8 cellular contexts compared by ENCODE assay signal in the genomic region with DNA sequence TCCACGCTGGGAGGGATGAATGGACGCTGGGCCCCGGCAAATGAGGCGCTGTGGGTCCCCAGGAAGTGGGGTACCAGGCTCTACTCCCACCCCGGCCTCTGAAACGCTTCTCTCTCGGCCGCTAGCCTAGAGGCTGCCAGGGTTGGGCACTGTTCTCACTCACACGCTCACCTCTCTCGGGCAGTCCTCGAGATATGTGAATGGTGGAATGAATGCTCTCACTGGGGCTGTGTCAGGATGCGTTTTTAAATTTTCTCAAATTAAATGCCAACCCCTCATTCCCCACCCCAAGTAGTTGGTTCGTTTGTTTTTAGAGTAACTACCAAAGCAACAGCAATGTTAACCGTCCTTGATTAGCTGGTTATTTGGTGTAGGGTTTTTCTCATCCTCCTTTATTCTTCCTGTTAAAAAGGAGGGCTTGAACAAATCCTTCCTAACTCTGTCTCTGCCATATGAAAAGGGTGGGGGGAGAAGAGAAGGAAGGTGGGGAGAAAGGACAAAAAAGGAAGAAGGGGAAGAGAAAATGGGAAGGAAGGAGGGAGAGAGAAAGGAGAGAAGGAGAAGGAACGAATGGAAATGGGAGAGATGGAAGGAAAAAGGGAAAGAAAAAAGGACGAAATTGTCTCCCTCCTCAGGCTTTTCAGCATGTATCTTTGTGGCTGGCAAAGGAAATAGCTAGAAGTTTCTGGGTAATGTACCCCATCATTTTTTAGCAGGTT. TPM values are rescaled to one million over a fixed set of nuclear protein-coding genes. Genes with fewer than 3 reads are reported as not detected.
DNase-seq lines count a peak whose midpoint lies in the region; FAIRE-seq and TF ChIP-seq lines count a peak whose summit lies in the region.

No MANE protein-coding gene starts in this region.

- H3K23ac ChIP-seq in H1 (ENCODE audit: insufficient read length), result no peak overlapping the region

- H3K4me1 Mint-ChIP-seq in activated naive CD4-positive, alpha-beta T cell treated with anti-CD3 and anti-CD28 coated beads for 36 hours (ENCODE audit: low read depth), result peaks cover 41% of the 10 kb centered on the region
- H3K4me1 Mint-ChIP-seq in IgD-negative memory B cell (peaks cover 42 to 49% (median 44%) of the 10 kb centered on the region in 3 donors), progenitor cell of endocrine pancreas (ENCODE audit: low read depth) (peaks cover 24% of the 10 kb centered on the region)

- no peak overlapping the region for H3K56ac ChIP-seq in H1 (replicated peaks; ENCODE audit: insufficient read length, low read depth, low read length)

- H3K27ac Mint-ChIP-seq in activated naive CD4-positive, alpha-beta T cell treated with anti-CD3 and anti-CD28 coated beads for 36 hours, result no peak overlapping the region
- H3K27ac Mint-ChIP-seq in IgD-negative memory B cell (peak overlapping the region; percentile 98 to 100 (median 98)), progenitor cell of endocrine pancreas (no peak overlapping the region)

- peaks cover 14 to 20% of the 10 kb centered on the region in 2 experiments for H4K20me1 ChIP-seq in H1 (replicated peaks in 1 of 2; ENCODE audit: control insufficient read depth in 1 of 2, insufficient read depth in 2 of 2, low read length in 2 of 2)

- peaks cover 80 to 91% (median 87%) of the 10 kb centered on the region in 4 experiments for H3K27me3 ChIP-seq in H1 (replicated peaks in 1 of 4; ENCODE audit: control insufficient read depth in 3 of 4, extremely low read depth in 1 of 4, insufficient read depth in 3 of 4, low read length in 3 of 4)

- peaks cover 9 to 36% (median 29%) of the 10 kb centered on the region in 4 experiments for H3K4me1 ChIP-seq in H1 (replicated peaks in 1 of 4; ENCODE audit: control insufficient read depth in 3 of 4, insufficient read depth in 4 of 4, low read length in 3 of 4)

- no peaks in the 10 kb centered on the region for H3K36me3 Mint-ChIP-seq in activated naive CD4-positive, alpha-beta T cell treated with anti-CD3 and anti-CD28 coated beads for 36 hours (ENCODE audit: low read depth)
- H3K36me3 Mint-ChIP-seq in IgD-negative memory B cell, result peaks cover 2% of the 10 kb centered on the region
- H3K36me3 Mint-ChIP-seq in progenitor cell of endocrine pancreas (ENCODE audit: insufficient read depth), result no peaks in the 10 kb centered on the region

- intact Hi-C loops in activated naive CD4-positive, alpha-beta T cell treated with anti-CD3 and anti-CD28 coated beads for 36 hours (cut with micrococcal nuclease), result loop anchor here (1.0 to 10.0 kb wide), 8 partner anchors 19 to 666 kb away; no protein-coding TSS in a partner anchor

- H3K4me3 ChIP-seq in H1 (ENCODE audit: extremely low read depth in 1 of 4, insufficient read depth in 2 of 4, low read depth in 3 of 4, low read length in 4 of 4), result peak overlapping the region; percentile 28 to 60 (median 54); a peak in 7 of 8 replicates

- POLR2A ChIA-PET in H1 (lab: Charles Lee; ENCODE audit: partially characterized antibody), result no interaction called here

- CTCF ChIA-PET in activated naive CD4-positive, alpha-beta T cell treated with anti-CD3 and anti-CD28 coated beads for 36 hours (lab: Charles Lee), result interaction anchor here (3.2 kb wide), 1 partner anchor 405 kb away, joined by 16 read pairs; no protein-coding TSS in a partner anchor
- CTCF ChIA-PET in H1 (lab: Charles Lee; ENCODE audit: partially characterized antibody), result interaction anchor here (1.6 to 3.2 kb wide), 4 partner anchors 32 to 926 kb away, joined by 4 to 22 read pairs (median 4); no protein-coding TSS in a partner anchor

- no peak overlapping the region for H2BK12ac ChIP-seq in H1 (ENCODE audit: low read depth, low read length)

- H3K36me3 ChIP-seq in H1 (ENCODE audit: control insufficient read depth in 2 of 4, insufficient read depth in 4 of 4, low read length in 3 of 4), result no peaks in the 10 kb centered on the region; a peak in 1 of 8 replicates

- peak overlapping the region; percentile 68; the same call in 1 of the 2 replicates for H4K8ac ChIP-seq in H1 (ENCODE audit: extremely low read depth, insufficient read depth, low read length)

- TF ChIP-seq CTCF in H1 (IDR thresholded peaks at IDR 0.05; ENCODE audit: control extremely low read depth in 1 of 3, insufficient read depth in 1 of 3, low read depth in 1 of 3, low read length in 3 of 3), result no peak
- no peak for TF ChIP-seq CTCF in progenitor cell of endocrine pancreas (IDR thresholded peaks at IDR 0.05; ENCODE audit: unreplicated experiment)

- H4K91ac ChIP-seq in H1 (replicated peaks; ENCODE audit: insufficient read length, low read length), result no peak overlapping the region

- TF ChIP-seq EP300 in H1 (IDR thresholded peaks at IDR 0.05; ENCODE audit: borderline replicate concordance in 1 of 2, low read depth in 2 of 2, low read length in 2 of 2), result no peak

- H3K18ac ChIP-seq in H1 (ENCODE audit: extremely low read depth, low read length), result no peak overlapping the region

- no peak overlapping the region for H3K9ac ChIP-seq in H1 (replicated peaks in 1 of 4; ENCODE audit: extremely low read depth in 1 of 4, low read depth in 3 of 4, low read length in 3 of 4)

- peak overlapping the region; percentile 85 for H3K4me3 Mint-ChIP-seq in activated naive CD4-positive, alpha-beta T cell treated with anti-CD3 and anti-CD28 coated beads for 36 hours
- H3K4me3 Mint-ChIP-seq in IgD-negative memory B cell (peak overlapping the region; percentile 60 to 100 (median 100)), progenitor cell of endocrine pancreas (ENCODE audit: low read depth) (peak overlapping the region; percentile 72)

- no peak overlapping the region for H2AK5ac ChIP-seq in H1 (ENCODE audit: low read depth, low read length)

- H3K79me1 ChIP-seq in H1 (ENCODE audit: low read depth, low read length), result no peaks in the 10 kb centered on the region

- H2BK20ac ChIP-seq in H1 (ENCODE audit: low read length), result no peak overlapping the region

- H3K79me2 ChIP-seq in H1 (ENCODE audit: control insufficient read depth in 1 of 2, insufficient read depth in 2 of 2, low read length in 2 of 2), result no peaks in the 10 kb centered on the region

- TF ChIP-seq POLR2A in H1 (IDR thresholded peaks at IDR 0.05; ENCODE audit: control extremely low read depth in 1 of 2, low read depth in 2 of 2, low read length in 2 of 2), result no peak

- no peak overlapping the region for H3K14ac ChIP-seq in H1 (ENCODE audit: insufficient read length)

- no peak for TF ChIP-seq RAD21 in H1 (IDR thresholded peaks at IDR 0.05 in 1 of 2, conservative IDR thresholded peaks at IDR 0.05 in 1 of 2; ENCODE audit: low read depth in 2 of 2, low read length in 2 of 2)

- peak overlapping the region; percentile 90 to 93 for H3K4me2 ChIP-seq in H1 (ENCODE audit: insufficient read depth in 1 of 2, low read depth in 2 of 2, low read length in 2 of 2)

- no peak overlapping the region for H2BK15ac ChIP-seq in H1 (ENCODE audit: low read length)

- no peak for FAIRE-seq in H1 (lab: Jason Lieb, UNC)

- WGBS in H1 (ENCODE audit: extremely low coverage in 1 of 2, insufficient coverage in 1 of 2, insufficient read length in 1 of 2, insufficient replicate concordance in 2 of 2, low coverage in 1 of 2, low lambda C conversion rate in 2 of 2, missing lambda C conversion rate in 1 of 2), 2 experiments, result 10 to 100% methylated on average over 1 to 14 of the region's 16 CpGs

- no peak overlapping the region for H2AFZ ChIP-seq in H1 (ENCODE audit: low read length)

- H3K9me3 ChIP-seq in H1 (ENCODE audit: insufficient read depth in 2 of 2, low read depth in 1 of 2, low read length in 1 of 2), result no peaks in the 10 kb centered on the region

- no peak overlapping the region for H2BK5ac ChIP-seq in H1 (ENCODE audit: low read depth, low read length)

- no peak overlapping the region for H3K4ac ChIP-seq in H1 (replicated peaks; ENCODE audit: insufficient read length, low read depth, low read length)

- no peak overlapping the region for H2BK120ac ChIP-seq in H1 (replicated peaks; ENCODE audit: low read depth, low read length)

- no peak overlapping the region for H3K27ac ChIP-seq in H1 (ENCODE audit: low read depth, low read length)

- H3K27me3 Mint-ChIP-seq in activated naive CD4-positive, alpha-beta T cell treated with anti-CD3 and anti-CD28 coated beads for 36 hours (ENCODE audit: low read depth), result peaks cover 63% of the 10 kb centered on the region
- H3K27me3 Mint-ChIP-seq in IgD-negative memory B cell, result peaks cover 2% of the 10 kb centered on the region
- peaks cover 100% of the 10 kb centered on the region for H3K27me3 Mint-ChIP-seq in progenitor cell of endocrine pancreas

- no peak overlapping the region for H4K5ac ChIP-seq in H1 (ENCODE audit: insufficient read length, low read depth, low read length)

- DNase-seq in activated naive CD4-positive, alpha-beta T cell treated with anti-CD3 and anti-CD28 coated beads for 36 hours, result no peak
- DNase-seq in activated naive CD4-positive, alpha-beta T cell (lab: John Stamatoyannopoulos, UW), result no peak
- DNase-seq in H1 (ENCODE audit: low read depth in 1 of 2, low spot score in 2 of 2) (no peak), progenitor cell of endocrine pancreas (ENCODE audit: low spot score, unreplicated experiment) (no peak), NCI-H345 treated with DMSO at 0.1 percent for 48 hours (lab: John Stamatoyannopoulos, UW; ENCODE audit: unreplicated experiment) (no peak)
- no peak for DNase-seq in stimulated activated CD4-positive, alpha-beta T cell treated with anti-CD3 and anti-CD28 coated beads, Interleukin-4, amount 100 ng/mL, for 24 hours
- no peak for DNase-seq in stimulated activated CD8-positive, alpha-beta memory T cell treated with anti-CD3 and anti-CD28 coated beads, Interleukin-4, amount 100 ng/mL, for 48 hours

- H3K23me2 ChIP-seq in H1 (ENCODE audit: low read depth, low read length), result peaks cover 24% of the 10 kb centered on the region

- H3K9me3 Mint-ChIP-seq in activated naive CD4-positive, alpha-beta T cell treated with anti-CD3 and anti-CD28 coated beads for 36 hours, result no peaks in the 10 kb centered on the region
- H3K9me3 Mint-ChIP-seq in IgD-negative memory B cell (no peaks in the 10 kb centered on the region), progenitor cell of endocrine pancreas (ENCODE audit: low read depth) (no peaks in the 10 kb centered on the region)

TF ChIP-seq in H1, 55 proteins besides CTCF, POLR2A, EP300 and RAD21 (continues in another document):
- peak; percentile 76 for TF ChIP-seq EZH2 (IDR thresholded peaks at IDR 0.05; ENCODE audit: low read depth, low read length, severe bottlenecking)

RNA-seq across cellular contexts. Expression of gene EBF1, which starts 1.4 kb away (rescaled TPM):
- under 1 TPM in 1 of 2 experiments, not detected in 1; 0.20 TPM for total RNA-seq in activated naive CD4-positive, alpha-beta T cell treated with anti-CD3 and anti-CD28 coated beads for 36 hours
- polyA plus RNA-seq in IgD-negative memory B cell, result 47.0 TPM
- total RNA-seq in H1 (2021; fragmentation: NEBNext Ultra II Directional; extraction: Animal tissue kit (Norgen Biotek cat#: 25700)), result 0.10 and 0.15 TPM in 2 replicates
- polyA plus RNA-seq in H1 (2011; rRNA removed), result 0.12 and 0.16 TPM in 2 replicates
- 0.03 TPM for polyA plus RNA-seq in H1 (2011; cell fraction: cytosol; rRNA removed)
- polyA plus RNA-seq in H1 (2011; cell fraction: nucleus; rRNA removed), result 0.14 TPM
- 0.04 to 0.23 TPM (median 0.16 TPM) in 4 replicates for polyA plus RNA-seq in H1 (2012, experiment 1 of 2)
- not detected for polyA plus RNA-seq in H1 (2012, experiment 2 of 2)
- 0.14 TPM for polyA plus RNA-seq in H1 (2013, experiment 1 of 2)
- 0.06 TPM for polyA plus RNA-seq in H1 (2013, experiment 2 of 2)
- not detected in 2 replicates for polyA minus RNA-seq in H1 (2011; rRNA and poly(A)+ RNA removed)
- polyA minus RNA-seq in H1 (2011; cell fraction: cytosol; rRNA and poly(A)+ RNA removed), result not detected
- 0.20 TPM for polyA minus RNA-seq in H1 (2011; cell fraction: nucleus; rRNA and poly(A)+ RNA removed)
- total RNA-seq in progenitor cell of endocrine pancreas, result 0.38 and 0.67 TPM in 2 replicates

Comparison
In these comparisons a context has a peak if more than half of its experiments do, and no peak if none do; other contexts are left out.
1. H3K27ac Mint-ChIP-seq: peak in IgD-negative memory B cell (3 of 3); none in activated naive CD4-positive, alpha-beta T cell treated with anti-CD3 and anti-CD28 coated beads for 36 hours (single experiment) and progenitor cell of endocrine pancreas (single experiment).
2. Peak in every context shown above with its lines, with median percentiles within 50 percentile points of each other: H3K4me3 Mint-ChIP-seq.